ENCODE assay signal across 15 cellular contexts in the genomic region with DNA sequence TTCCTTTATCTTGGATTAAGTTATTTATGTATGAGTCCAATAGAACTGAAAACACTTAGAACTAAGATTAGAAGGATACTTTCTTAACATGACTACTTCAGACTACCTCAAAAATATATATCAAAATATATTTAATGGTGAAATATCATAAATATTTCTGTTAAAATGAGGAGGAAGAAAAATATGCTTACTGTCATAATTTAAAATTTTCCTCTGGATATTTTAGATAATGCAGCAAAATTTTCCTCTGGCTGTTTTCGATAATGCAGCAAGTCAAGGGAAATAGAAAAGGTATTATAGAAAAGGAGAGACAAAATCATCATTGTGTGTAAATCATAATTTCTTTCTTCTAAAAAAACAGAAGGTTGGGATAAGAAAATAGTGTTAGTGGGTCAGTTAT.
DNase-seq lines count a peak whose midpoint lies in the region; ATAC-seq, FAIRE-seq and TF ChIP-seq lines count a peak whose summit lies in the region.
"Had no signal": no experiment of that assay in that cellular context is flagged by ENCODE, and none has a peak within 500 bp of the region (broad histone marks: within the 10 kb centered on the region; RNA-seq: fewer than 3 reads in every experiment).

No MANE protein-coding gene starts in this region.

- H3K27me3 ChIP-seq in MG63 (no peaks in the 10 kb centered on the region), astrocyte (ENCODE audit: insufficient read depth, low read length) (no peaks in the 10 kb centered on the region), HepG2 (ENCODE audit: control insufficient read depth in 1 of 2, insufficient read depth in 2 of 2, low read length in 2 of 2) (no peaks in the 10 kb centered on the region), skeletal muscle satellite cell (ENCODE audit: control insufficient read depth, insufficient read depth, low read length) (no peaks in the 10 kb centered on the region)

- no peaks in the 10 kb centered on the region for H3K9me3 Mint-ChIP-seq in astrocyte (ENCODE audit: unreplicated experiment)
- H3K9me3 Mint-ChIP-seq: T-helper 1 cell treated with Interleukin-12 subunit alpha and Interleukin-12 subunit beta and Interleukin-4 antibody, amounts not matched to agents 30 μg/mL and 1 μg/mL, for 36 hours had no signal

- H2AFZ ChIP-seq in astrocyte (ENCODE audit: low read depth, low read length) (peak overlapping the region; percentile 61), HepG2 (ENCODE audit: low read length) (no peak overlapping the region)

- TF ChIP-seq RAD21 in HepG2 (CRISPR knock-in tag; IDR thresholded peaks at IDR 0.05), result no peak

- H3K27me3 Mint-ChIP-seq in astrocyte (ENCODE audit: low read depth, unreplicated experiment), result no peaks in the 10 kb centered on the region

- H3K4me3 ChIP-seq in MG63, result peak overlapping the region; percentile 37
- peak overlapping the region; percentile 59 for H3K4me3 ChIP-seq in astrocyte (ENCODE audit: insufficient read depth, low read depth, low read length)
- no peak overlapping the region; a peak in 1 of 6 replicates for H3K4me3 ChIP-seq in HepG2 (replicated peaks in 1 of 3; ENCODE audit: insufficient read depth in 1 of 3, low read depth in 2 of 3, low read length in 3 of 3)
- peak overlapping the region; percentile 61 for H3K4me3 ChIP-seq in skeletal muscle satellite cell (ENCODE audit: low read length)

- POLR2A ChIA-PET in HepG2 (lab: Yijun Ruan, JAX), result no interaction called here

- no peak for TF ChIP-seq EP300 in HepG2 (IDR thresholded peaks at IDR 0.05; ENCODE audit: low read depth in 2 of 2, low read length in 2 of 2)
- no peak for TF ChIP-seq EP300 in HepG2 (CRISPR knock-in tag; IDR thresholded peaks at IDR 0.05; ENCODE audit: borderline replicate concordance)

- H3K4me3 Mint-ChIP-seq in astrocyte (ENCODE audit: unreplicated experiment), result no peak overlapping the region
- H3K4me3 Mint-ChIP-seq: T-helper 1 cell treated with Interleukin-12 subunit alpha and Interleukin-12 subunit beta and Interleukin-4 antibody, amounts not matched to agents 30 μg/mL and 1 μg/mL, for 36 hours had no signal

- H4K20me1 ChIP-seq in astrocyte (ENCODE audit: insufficient read depth, low read length) (no peaks in the 10 kb centered on the region), HepG2 (ENCODE audit: insufficient read depth, low read length) (no peaks in the 10 kb centered on the region)

- H3K27ac ChIP-seq in astrocyte (ENCODE audit: low read depth, low read length), result peak overlapping the region; percentile 56
- no peak overlapping the region for H3K27ac ChIP-seq in HepG2 (ENCODE audit: extremely low read length, insufficient read depth, low read length)
- H3K27ac ChIP-seq: C4-2B, esophagus squamous epithelium, thoracic aorta had no signal

- ATAC-seq in HepG2 (no peak), HG02610 (IDR thresholded peaks at IDR 0.05; ENCODE audit: unreplicated experiment) (no peak)

- no peak overlapping the region for H3K27ac Mint-ChIP-seq in astrocyte (ENCODE audit: unreplicated experiment)
- H3K27ac Mint-ChIP-seq: T-helper 1 cell treated with Interleukin-12 subunit alpha and Interleukin-12 subunit beta and Interleukin-4 antibody, amounts not matched to agents 30 μg/mL and 1 μg/mL, for 36 hours had no signal

- TF ChIP-seq POLR2A in HepG2 (IDR thresholded peaks at IDR 0.05; ENCODE audit: insufficient read depth in 1 of 2, low read depth in 2 of 2, low read length in 2 of 2), result no peak

- peaks cover 11% of the 10 kb centered on the region for H3K4me1 Mint-ChIP-seq in astrocyte (ENCODE audit: low read depth, unreplicated experiment)

- WGBS in HepG2 (ENCODE audit: low lambda C conversion rate), result 6% methylated on average over 1 of the region's 1 CpG

- H3K4me2 ChIP-seq in astrocyte (ENCODE audit: low read length) (peak overlapping the region; percentile 88), HepG2 (ENCODE audit: low read depth, low read length) (peak overlapping the region; percentile 48; the same call in 1 of the 2 replicates), skeletal muscle satellite cell (ENCODE audit: low read length) (peak overlapping the region; percentile 77)

- no peaks in the 10 kb centered on the region for H3K9me3 ChIP-seq in MG63
- H3K9me3 ChIP-seq in astrocyte (ENCODE audit: insufficient read depth, low read depth, low read length), result no peaks in the 10 kb centered on the region
- no peaks in the 10 kb centered on the region for H3K9me3 ChIP-seq in HepG2 (ENCODE audit: low read length)
- H3K9me3 ChIP-seq in skeletal muscle satellite cell (replicated peaks; ENCODE audit: low read length), result no peaks in the 10 kb centered on the region
- H3K9me3 ChIP-seq: esophagus squamous epithelium, thoracic aorta had no signal

- no peaks in the 10 kb centered on the region for H3K79me2 ChIP-seq in astrocyte (ENCODE audit: insufficient read depth, low read length)
- no peaks in the 10 kb centered on the region for H3K79me2 ChIP-seq in HepG2 (ENCODE audit: insufficient read depth, low read length)

- CTCF ChIA-PET in HepG2 (lab: Yijun Ruan, JAX; ENCODE audit: low intra/inter-chr PET ratio, low total read pairs), result interaction anchor here (1.1 to 2.3 kb wide), 2 partner anchors 78 to 257 kb away, joined by 3 to 14 read pairs; no protein-coding TSS in a partner anchor

- TF ChIP-seq CTCF in astrocyte (IDR thresholded peaks at IDR 0.05; ENCODE audit: insufficient read depth, low read depth, low read length), result no peak
- no peak for TF ChIP-seq CTCF in HepG2 (CRISPR knock-in tag; IDR thresholded peaks at IDR 0.05)

- FAIRE-seq in astrocyte (lab: Jason Lieb, UNC), result no peak
- no peak for FAIRE-seq in HepG2 (lab: Jason Lieb, UNC)
- FAIRE-seq: HTR-8/SVneo had no signal

- DNase-seq in MG63, result no peak
- no peak for DNase-seq in astrocyte (ENCODE audit: low read depth)
- no peak for DNase-seq in HepG2 (ENCODE audit: low spot score)
- no peak for DNase-seq in activated CD4-positive, CD25-positive, alpha-beta regulatory T cell (lab: John Stamatoyannopoulos, UW)
- no peak for DNase-seq in NAMALWA (ENCODE audit: low spot score)
- DNase-seq: activated effector memory CD4-positive, alpha-beta T cell treated with Interleukin-2 at 50 U/mL for 16 hours; esophagus squamous epithelium; NCI-H526 treated with DMSO at 0.1 percent for 48 hours; stimulated activated CD4-positive, alpha-beta T cell treated with anti-CD3 and anti-CD28 coated beads, Interleukin-4, amount 100 ng/mL, for 4 hours had no signal

- H3K4me1 ChIP-seq in astrocyte (ENCODE audit: insufficient read depth, low read length), result peaks cover 10% of the 10 kb centered on the region
- peaks cover 10% of the 10 kb centered on the region for H3K4me1 ChIP-seq in HepG2 (ENCODE audit: insufficient read depth, low read length)
- H3K4me1 ChIP-seq in skeletal muscle satellite cell (ENCODE audit: control insufficient read depth, insufficient read depth, low read length), result peaks cover 2% of the 10 kb centered on the region

- intact Hi-C loops in HepG2 (cut with micrococcal nuclease; ENCODE audit: unreplicated experiment), result loop anchor here (1.0 to 5.0 kb wide), 2 partner anchors 32 to 99 kb away; no protein-coding TSS in a partner anchor

- H3K9ac ChIP-seq in astrocyte (ENCODE audit: low read length) (peak overlapping the region; percentile 82), HepG2 (ENCODE audit: insufficient read depth, low read depth, low read length) (no peak overlapping the region), skeletal muscle satellite cell (ENCODE audit: low read depth, low read length) (peak overlapping the region; percentile 70)

- no peaks in the 10 kb centered on the region for H3K36me3 Mint-ChIP-seq in astrocyte (ENCODE audit: low read depth, unreplicated experiment)

- H3K36me3 ChIP-seq in MG63 (no peaks in the 10 kb centered on the region), astrocyte (ENCODE audit: insufficient read depth, low read length) (no peaks in the 10 kb centered on the region), HepG2 (replicated peaks in 1 of 2; ENCODE audit: control insufficient read depth in 1 of 2, insufficient read depth in 2 of 2, low read length in 2 of 2) (no peaks in the 10 kb centered on the region), skeletal muscle satellite cell (ENCODE audit: insufficient read depth, low read length) (no peaks in the 10 kb centered on the region)
- H3K36me3 ChIP-seq: esophagus squamous epithelium, thoracic aorta had no signal

- BruUV-seq in HepG2 (replicated peaks; lab: Mats Ljungman, UMichigan), result no TSS peak

- in situ Hi-C loops in HepG2 (cut with HindIII; ENCODE audit: extremely low pct_ligation_motif_present, low pct_unique_long_range_greater_than_20kb), result loop anchor here (10.0 kb wide), 1 partner anchor 256 kb away; no protein-coding TSS in a partner anchor

TF ChIP-seq in HepG2, 621 proteins besides CTCF, POLR2A, EP300 and RAD21:
- TF ChIP-seq MAFF (IDR thresholded peaks at IDR 0.05; ENCODE audit: low read depth, low read length) (peak; percentile 34; the same call in 1 of the 2 replicates), HHEX (CRISPR knock-in tag; IDR thresholded peaks at IDR 0.05) (no peak), MAFK (conservative IDR thresholded peaks at IDR 0.05 in 1 of 2, IDR thresholded peaks at IDR 0.05 in 1 of 2; ENCODE audit: low read length in 2 of 2) (peak in 1 of 2 experiments; percentile 30; a peak in 1 of 4 replicates)

Comparison
In these comparisons a context has a peak if more than half of its experiments do, and no peak if none do; other contexts are left out.
1. H3K4me3 ChIP-seq: peak in MG63 (single experiment), astrocyte (single experiment) and skeletal muscle satellite cell (single experiment); none in HepG2 (0 of 3).
2. Peak in every context shown above with its lines, with median percentiles within 50 percentile points of each other: H3K4me2 ChIP-seq.